In genomic region chr2:97113882-97114255, GRCh38 we compare ENCODE assay signal across 8 cellular contexts. TPM values are rescaled to one million over a fixed set of nuclear protein-coding genes. Genes with fewer than 3 reads are reported as not detected.
DNase-seq lines count a peak whose midpoint lies in the region; ATAC-seq, FAIRE-seq and TF ChIP-seq lines count a peak whose summit lies in the region.
"Not testable (repeated sequence)": the region's sequence is repeated elsewhere in the genome, so short reads cannot be mapped to it uniquely, and the experiment has no call there.

No MANE protein-coding gene starts in this region.

- H3K9me3 ChIP-seq in CD4-positive, alpha-beta T cell (ENCODE audit: control insufficient read depth, low read length); astrocyte (ENCODE audit: insufficient read depth, low read depth, low read length); esophagus squamous epithelium; osteoblast (ENCODE audit: low read depth, low read length): not testable (repeated sequence)

- H3K9ac ChIP-seq in astrocyte (ENCODE audit: low read length): peak overlapping the region; percentile 88

- intact Hi-C loops in CD4-positive, alpha-beta T cell (cut with DNase I, micrococcal nuclease): loop anchor here (2.0 to 5.0 kb wide), 3 partner anchors 101 to 257 kb away; partner anchors contain the start of gene ANKRD39 (in 1 of the 2)
- intact Hi-C loops in esophagus squamous epithelium (cut with DNase I): not testable (repeated sequence)

- peak in 3 of 10 experiments; percentile 5 to 24 (median 16) for DNase-seq in CD4-positive, alpha-beta T cell
- DNase-seq in astrocyte (ENCODE audit: low read depth); esophagus squamous epithelium (lab: John Stamatoyannopoulos, UW); left lobe of liver (ENCODE audit: low spot score); osteoblast (ENCODE audit: insufficient read length, low spot score, missing footprints): not testable (repeated sequence)

- not testable (repeated sequence) for H3K27me3 Mint-ChIP-seq in CD4-positive, alpha-beta T cell; astrocyte (ENCODE audit: low read depth, unreplicated experiment)
- H3K27me3 Mint-ChIP-seq in T-helper 1 cell treated with Interleukin-12 subunit alpha and Interleukin-12 subunit beta and Interleukin-4 antibody, amounts not matched to agents 30 μg/mL and 1 μg/mL, for 36 hours (ENCODE audit: low read depth): peaks cover 23% of the 10 kb centered on the region

- POLR2A ChIA-PET in CD4-positive, alpha-beta T cell (lab: Charles Lee): interaction anchor here (0.8 to 2.4 kb wide), 6 partner anchors 152 to 707 kb away, joined by 3 to 44 read pairs (median 6); partner anchors contain the start of genes ANKRD39 and CNNM3

- H3K4me1 ChIP-seq in astrocyte (ENCODE audit: insufficient read depth, low read length); esophagus squamous epithelium; osteoblast (ENCODE audit: insufficient read depth, low read length): not testable (repeated sequence)

- CTCF ChIA-PET in CD4-positive, alpha-beta T cell (lab: Charles Lee): interaction anchor here (0.8 to 2.9 kb wide), 3 partner anchors 113 to 298 kb away, joined by 3 to 28 read pairs (median 7); partner anchors contain the start of genes ANKRD39 and CNNM3

- peak overlapping the region; percentile 69 for H3K27ac ChIP-seq in CD4-positive, alpha-beta T cell (ENCODE audit: low read depth, low read length)
- H3K27ac ChIP-seq in astrocyte (ENCODE audit: low read depth, low read length) (peak overlapping the region; percentile 41), esophagus squamous epithelium (peak overlapping the region; percentile 91 to 96 (median 94)), temporal lobe (ENCODE audit: low read depth, low read length) (peak overlapping the region; percentile 94)
- H3K27ac ChIP-seq in osteoblast (ENCODE audit: low read depth, low read length): not testable (repeated sequence)

- not testable (repeated sequence) for H3K79me2 ChIP-seq in astrocyte (ENCODE audit: insufficient read depth, low read length); osteoblast (ENCODE audit: insufficient read depth, low read length)

- not testable (repeated sequence) for H3K27me3 ChIP-seq in CD4-positive, alpha-beta T cell (ENCODE audit: control insufficient read depth, insufficient read depth, low read length); astrocyte (ENCODE audit: insufficient read depth, low read length); esophagus squamous epithelium; osteoblast (ENCODE audit: insufficient read depth, low read length)

- ATAC-seq in CD4-positive, alpha-beta T cell (ENCODE audit: poor library complexity): not testable (repeated sequence)
- ATAC-seq in HG03196 (IDR thresholded peaks at IDR 0.05; ENCODE audit: unreplicated experiment) (peak; percentile 5), left lobe of liver (peak; percentile 2)

- not testable (repeated sequence) for H3K9me3 Mint-ChIP-seq in CD4-positive, alpha-beta T cell; T-helper 1 cell treated with Interleukin-12 subunit alpha and Interleukin-12 subunit beta and Interleukin-4 antibody, amounts not matched to agents 30 μg/mL and 1 μg/mL, for 36 hours; astrocyte (ENCODE audit: unreplicated experiment)

- not testable (repeated sequence) for H4K20me1 ChIP-seq in astrocyte (ENCODE audit: insufficient read depth, low read length); osteoblast (ENCODE audit: insufficient read depth, low read length)

- not testable (repeated sequence) for H3K4me1 Mint-ChIP-seq in CD4-positive, alpha-beta T cell (ENCODE audit: low read depth); astrocyte (ENCODE audit: low read depth, unreplicated experiment)
- H3K4me1 Mint-ChIP-seq in T-helper 1 cell treated with Interleukin-12 subunit alpha and Interleukin-12 subunit beta and Interleukin-4 antibody, amounts not matched to agents 30 μg/mL and 1 μg/mL, for 36 hours (ENCODE audit: low read depth): peaks cover 12% of the 10 kb centered on the region

- not testable (repeated sequence) for TF ChIP-seq CTCF in CD4-positive, alpha-beta T cell (IDR thresholded peaks at IDR 0.05); astrocyte (IDR thresholded peaks at IDR 0.05; ENCODE audit: insufficient read depth, low read depth, low read length); esophagus squamous epithelium (IDR thresholded peaks at IDR 0.05); osteoblast (IDR thresholded peaks at IDR 0.05; ENCODE audit: extremely low read depth, low read depth, low read length)

- H3K4me3 ChIP-seq in astrocyte (ENCODE audit: insufficient read depth, low read depth, low read length): peak overlapping the region; percentile 64
- peak overlapping the region; percentile 35 to 87 (median 70) for H3K4me3 ChIP-seq in esophagus squamous epithelium
- peak overlapping the region; percentile 76 for H3K4me3 ChIP-seq in osteoblast (ENCODE audit: insufficient read depth, low read length)

- 1% methylated on average over 8 of the region's 18 CpGs; no CpG with 5 or more reads in 1 of the 2 donors for WGBS in esophagus squamous epithelium, 2 donors

- H3K4me3 Mint-ChIP-seq in CD4-positive, alpha-beta T cell: peak overlapping the region; percentile 99
- peak overlapping the region; percentile 98 for H3K4me3 Mint-ChIP-seq in T-helper 1 cell treated with Interleukin-12 subunit alpha and Interleukin-12 subunit beta and Interleukin-4 antibody, amounts not matched to agents 30 μg/mL and 1 μg/mL, for 36 hours
- peak overlapping the region; percentile 99 for H3K4me3 Mint-ChIP-seq in astrocyte (ENCODE audit: unreplicated experiment)

- peak overlapping the region; percentile 99 for H3K27ac Mint-ChIP-seq in CD4-positive, alpha-beta T cell
- peak overlapping the region; percentile 98 for H3K27ac Mint-ChIP-seq in T-helper 1 cell treated with Interleukin-12 subunit alpha and Interleukin-12 subunit beta and Interleukin-4 antibody, amounts not matched to agents 30 μg/mL and 1 μg/mL, for 36 hours
- H3K27ac Mint-ChIP-seq in astrocyte (ENCODE audit: unreplicated experiment): peak overlapping the region; percentile 81

- not testable (repeated sequence) for TF ChIP-seq POLR2A in esophagus squamous epithelium (IDR thresholded peaks at IDR 0.05)

- not testable (repeated sequence) for H3K36me3 Mint-ChIP-seq in CD4-positive, alpha-beta T cell (ENCODE audit: low read depth); T-helper 1 cell treated with Interleukin-12 subunit alpha and Interleukin-12 subunit beta and Interleukin-4 antibody, amounts not matched to agents 30 μg/mL and 1 μg/mL, for 36 hours (ENCODE audit: low read depth); astrocyte (ENCODE audit: low read depth, unreplicated experiment)

- H2AFZ ChIP-seq in astrocyte (ENCODE audit: low read depth, low read length) (peak overlapping the region; percentile 74), osteoblast (ENCODE audit: low read length) (peak overlapping the region; percentile 96)

- H3K4me2 ChIP-seq in astrocyte (ENCODE audit: low read length): peak overlapping the region; percentile 99
- peak overlapping the region; percentile 76 for H3K4me2 ChIP-seq in osteoblast (ENCODE audit: insufficient read depth, low read length)

- FAIRE-seq in astrocyte (lab: Jason Lieb, UNC): not testable (repeated sequence)

- not testable (repeated sequence) for H3K36me3 ChIP-seq in astrocyte (ENCODE audit: insufficient read depth, low read length); esophagus squamous epithelium; osteoblast (ENCODE audit: insufficient read depth, low read length)

RNA-seq across cellular contexts. Expression of gene ANKRD36, which starts 0.9 kb away (rescaled TPM):
- 10 to 100 TPM; 60.5 to 67.0 TPM for total RNA-seq in CD4-positive, alpha-beta T cell
- total RNA-seq in astrocyte (17.8 and 21.5 TPM in 2 replicates), esophagus squamous epithelium (10 to 100 TPM in 1 of 4 donors, 1 to 10 TPM in 3; 4.7 to 25.7 (median 8.5) TPM), left lobe of liver (2.8 TPM), osteoblast (27.9 and 35.9 TPM in 2 replicates), temporal lobe (258 TPM)

RNA-seq across cellular contexts. Expression of gene FAHD2B, which starts 19.2 kb away (rescaled TPM):
- 10 to 100 TPM; 31.0 to 39.3 TPM for total RNA-seq in CD4-positive, alpha-beta T cell
- total RNA-seq in astrocyte (4.3 and 5.7 TPM in 2 replicates), esophagus squamous epithelium (10 to 100 TPM in 1 of 4 donors, 1 to 10 TPM in 3; 1.4 to 11.1 (median 5.3) TPM), left lobe of liver (3.9 TPM), osteoblast (1.1 and 1.2 TPM in 2 replicates), temporal lobe (6.1 TPM)
